Comparison of ENCODE assay signal across 23 cellular contexts in genomic region chr9:93010056-93010455, GRCh38. TPM values are rescaled to one million over a fixed set of nuclear protein-coding genes. Genes with fewer than 3 reads are reported as not detected.
DNase-seq lines count a peak whose midpoint lies in the region; ATAC-seq lines count a peak whose summit lies in the region.
"Had no signal": no experiment of that assay in that cellular context is flagged by ENCODE, and none has a peak within 500 bp of the region (broad histone marks: within the 10 kb centered on the region; RNA-seq: fewer than 3 reads in every experiment).

No MANE protein-coding gene starts in this region.

- DNase-seq in activated CD8-positive, alpha-beta memory T cell treated with anti-CD3 and anti-CD28 coated beads for 24 hours = peak; percentile 37
- no peak for DNase-seq in activated CD8-positive, alpha-beta memory T cell treated with anti-CD3 and anti-CD28 coated beads, Interleukin-2, amount 10 ng/mL, durations not matched to agents 7 days and 5 days
- DNase-seq in activated CD8-positive, alpha-beta T cell treated with anti-CD3 and anti-CD28 coated beads, Interleukin-2, amount 10 ng/mL, durations not matched to agents 7 days and 5 days = no peak
- peak in 1 of 9 donors; percentile 14 for DNase-seq in naive thymus-derived CD4-positive, alpha-beta T cell
- DNase-seq in NCI-H1092 (lab: John Stamatoyannopoulos, UW) = no peak
- no peak for DNase-seq in NCI-H2029 (lab: John Stamatoyannopoulos, UW)
- DNase-seq: activated CD4-positive, alpha-beta T cell treated with anti-CD3 and anti-CD28 coated beads, Interleukin-2, amount 50 U/mL, for 4 hours; activated T-cell treated with anti-CD3 and anti-CD28 coated beads, Interleukin-2, amount 50 U/mL, for 4 hours; Calu3; erythroblast; NCI-H1930; NCI-H345; NCI-H774; occipital lobe; RPMI8226 had no signal

- peak overlapping the region in 8 of 11 experiments; percentile 54 to 92 (median 82); a peak in 16 of 22 replicates for H3K4me2 ChIP-seq in BLaER1 treated with 17β-estradiol and CSF1 and Interleukin-3, amounts not matched to agents 10 nM and 100 nM

- H3K9me3 Mint-ChIP-seq in activated CD8-positive, alpha-beta memory T cell treated with anti-CD3 and anti-CD28 coated beads, Interleukin-2, amount 10 ng/mL, durations not matched to agents 7 days and 5 days (ENCODE audit: low read depth) = no peaks in the 10 kb centered on the region
- H3K9me3 Mint-ChIP-seq in activated CD8-positive, alpha-beta T cell treated with anti-CD3 and anti-CD28 coated beads, Interleukin-2, amount 10 ng/mL, durations not matched to agents 7 days and 5 days (ENCODE audit: insufficient read depth) = no peaks in the 10 kb centered on the region
- H3K9me3 Mint-ChIP-seq in naive thymus-derived CD4-positive, alpha-beta T cell = no peaks in the 10 kb centered on the region
- H3K9me3 Mint-ChIP-seq: activated T-cell treated with anti-CD3 and anti-CD28 coated beads, Interleukin-2, amount 50 U/mL, for 4 hours; memory B cell had no signal

- peaks cover 5 to 84% (median 35%) of the 10 kb centered on the region in 11 experiments; a peak in 20 of 22 replicates for H4K20me1 ChIP-seq in BLaER1 treated with 17β-estradiol and CSF1 and Interleukin-3, amounts not matched to agents 10 nM and 100 nM

- H3K4me1 ChIP-seq in BLaER1 treated with 17β-estradiol and CSF1 and Interleukin-3, amounts not matched to agents 10 nM and 100 nM = peaks cover 0 to 32% (median 26%) of the 10 kb centered on the region in 10 experiments; a peak in 15 of 20 replicates
- peaks cover 0 to 16% of the 10 kb centered on the region in 2 donors for H3K4me1 ChIP-seq in naive thymus-derived CD4-positive, alpha-beta T cell (ENCODE audit: control insufficient read depth in 2 of 2, insufficient read depth in 2 of 2, low read length in 2 of 2)
- H3K4me1 ChIP-seq: uterus had no signal

- H3K36me3 ChIP-seq in BLaER1 treated with 17β-estradiol and CSF1 and Interleukin-3, amounts not matched to agents 10 nM and 100 nM = peaks cover 69 to 97% (median 87%) of the 10 kb centered on the region in 11 experiments
- H3K36me3 ChIP-seq in naive thymus-derived CD4-positive, alpha-beta T cell (ENCODE audit: control insufficient read depth in 2 of 3, insufficient read depth in 3 of 3, low read length in 3 of 3) = peaks cover 43 to 88% (median 59%) of the 10 kb centered on the region in 3 experiments
- H3K36me3 ChIP-seq: uterus had no signal

- H3K4me3 ChIP-seq in BLaER1 treated with 17β-estradiol and CSF1 and Interleukin-3, amounts not matched to agents 10 nM and 100 nM = no peak overlapping the region; a peak in 2 of 20 replicates
- H3K4me3 ChIP-seq in naive thymus-derived CD4-positive, alpha-beta T cell (ENCODE audit: low read length) = no peak overlapping the region
- H3K4me3 ChIP-seq: GM12878, skin epidermis, uterus had no signal

- intact Hi-C loops in naive thymus-derived CD4-positive, alpha-beta T cell (cut with micrococcal nuclease) = no loop called here

- peak overlapping the region in 5 of 11 experiments; percentile 3 to 40 (median 22); a peak in 4 of 22 replicates for H3K27ac ChIP-seq in BLaER1 treated with 17β-estradiol and CSF1 and Interleukin-3, amounts not matched to agents 10 nM and 100 nM
- peak overlapping the region; percentile 58 for H3K27ac ChIP-seq in naive thymus-derived CD4-positive, alpha-beta T cell (ENCODE audit: low read depth, low read length)
- H3K27ac ChIP-seq: skin epidermis, uterus had no signal

- H3K4me1 Mint-ChIP-seq in activated CD8-positive, alpha-beta memory T cell treated with anti-CD3 and anti-CD28 coated beads, Interleukin-2, amount 10 ng/mL, durations not matched to agents 7 days and 5 days = peaks cover 4% of the 10 kb centered on the region
- no peaks in the 10 kb centered on the region for H3K4me1 Mint-ChIP-seq in activated CD8-positive, alpha-beta T cell treated with anti-CD3 and anti-CD28 coated beads, Interleukin-2, amount 10 ng/mL, durations not matched to agents 7 days and 5 days (ENCODE audit: low read depth)
- peaks cover 12 to 49% (median 29%) of the 10 kb centered on the region in 7 donors for H3K4me1 Mint-ChIP-seq in naive thymus-derived CD4-positive, alpha-beta T cell

- POLR2A ChIA-PET in activated CD8-positive, alpha-beta T cell treated with anti-CD3 and anti-CD28 coated beads, Interleukin-2, amount 10 ng/mL, durations not matched to agents 7 days and 5 days (lab: Charles Lee) = interaction anchor here (0.9 to 1.5 kb wide), 3 partner anchors 11 to 55 kb away, joined by 4 to 9 read pairs (median 4); no protein-coding TSS in a partner anchor
- POLR2A ChIA-PET in naive thymus-derived CD4-positive, alpha-beta T cell (lab: Charles Lee) = interaction anchor here (0.9 to 8.5 kb wide), 5 partner anchors 8 to 53 kb away, joined by 3 to 99 read pairs (median 9); no protein-coding TSS in a partner anchor

- H3K27me3 ChIP-seq in BLaER1 treated with 17β-estradiol and CSF1 and Interleukin-3, amounts not matched to agents 10 nM and 100 nM = no peaks in the 10 kb centered on the region
- H3K27me3 ChIP-seq in naive thymus-derived CD4-positive, alpha-beta T cell (ENCODE audit: control insufficient read depth in 2 of 2, insufficient read depth in 2 of 2, low read length in 2 of 2) = no peaks in the 10 kb centered on the region
- H3K27me3 ChIP-seq: uterus had no signal

- no peaks in the 10 kb centered on the region for H3K27me3 Mint-ChIP-seq in activated CD8-positive, alpha-beta memory T cell treated with anti-CD3 and anti-CD28 coated beads, Interleukin-2, amount 10 ng/mL, durations not matched to agents 7 days and 5 days
- H3K27me3 Mint-ChIP-seq in activated CD8-positive, alpha-beta T cell treated with anti-CD3 and anti-CD28 coated beads, Interleukin-2, amount 10 ng/mL, durations not matched to agents 7 days and 5 days (ENCODE audit: low read depth) = no peaks in the 10 kb centered on the region
- no peaks in the 10 kb centered on the region for H3K27me3 Mint-ChIP-seq in naive thymus-derived CD4-positive, alpha-beta T cell
- H3K27me3 Mint-ChIP-seq: memory B cell had no signal

- no peak overlapping the region for H3K27ac Mint-ChIP-seq in activated CD8-positive, alpha-beta memory T cell treated with anti-CD3 and anti-CD28 coated beads, Interleukin-2, amount 10 ng/mL, durations not matched to agents 7 days and 5 days
- H3K27ac Mint-ChIP-seq in activated CD8-positive, alpha-beta T cell treated with anti-CD3 and anti-CD28 coated beads, Interleukin-2, amount 10 ng/mL, durations not matched to agents 7 days and 5 days = peak overlapping the region; percentile 29
- peak overlapping the region in 8 of 9 donors; percentile 51 to 88 (median 76) for H3K27ac Mint-ChIP-seq in naive thymus-derived CD4-positive, alpha-beta T cell

- peak overlapping the region in 6 of 11 experiments; percentile 14 to 64 (median 45); a peak in 8 of 22 replicates for H3K9ac ChIP-seq in BLaER1 treated with 17β-estradiol and CSF1 and Interleukin-3, amounts not matched to agents 10 nM and 100 nM

- no peaks in the 10 kb centered on the region for H3K9me3 ChIP-seq in BLaER1 treated with 17β-estradiol and CSF1 and Interleukin-3, amounts not matched to agents 10 nM and 100 nM (replicated peaks in 1 of 11)
- H3K9me3 ChIP-seq in naive thymus-derived CD4-positive, alpha-beta T cell (ENCODE audit: control insufficient read depth in 2 of 3, low read length in 3 of 3) = no peaks in the 10 kb centered on the region
- H3K9me3 ChIP-seq: uterus had no signal

- CTCF ChIA-PET in activated CD8-positive, alpha-beta memory T cell treated with anti-CD3 and anti-CD28 coated beads, Interleukin-2, amount 10 ng/mL, durations not matched to agents 7 days and 5 days (lab: Charles Lee) = no interaction called here
- CTCF ChIA-PET in activated CD8-positive, alpha-beta T cell treated with anti-CD3 and anti-CD28 coated beads, Interleukin-2, amount 10 ng/mL, durations not matched to agents 7 days and 5 days (lab: Charles Lee) = interaction anchor here (1.3 kb wide), 1 partner anchor 54 kb away, joined by 3 read pairs; no protein-coding TSS in a partner anchor
- CTCF ChIA-PET in naive thymus-derived CD4-positive, alpha-beta T cell (lab: Charles Lee) = interaction anchor here (1.6 kb wide), 1 partner anchor 27 kb away, joined by 3 read pairs; no protein-coding TSS in a partner anchor

- H3K4me3 Mint-ChIP-seq in activated CD8-positive, alpha-beta memory T cell treated with anti-CD3 and anti-CD28 coated beads, Interleukin-2, amount 10 ng/mL, durations not matched to agents 7 days and 5 days = no peak overlapping the region
- no peak overlapping the region for H3K4me3 Mint-ChIP-seq in activated CD8-positive, alpha-beta T cell treated with anti-CD3 and anti-CD28 coated beads, Interleukin-2, amount 10 ng/mL, durations not matched to agents 7 days and 5 days
- no peak overlapping the region for H3K4me3 Mint-ChIP-seq in naive thymus-derived CD4-positive, alpha-beta T cell
- H3K4me3 Mint-ChIP-seq: activated T-cell treated with anti-CD3 and anti-CD28 coated beads, Interleukin-2, amount 50 U/mL, for 4 hours; memory B cell had no signal

- peaks cover 48% of the 10 kb centered on the region for H3K36me3 Mint-ChIP-seq in activated CD8-positive, alpha-beta memory T cell treated with anti-CD3 and anti-CD28 coated beads, Interleukin-2, amount 10 ng/mL, durations not matched to agents 7 days and 5 days
- H3K36me3 Mint-ChIP-seq in activated CD8-positive, alpha-beta T cell treated with anti-CD3 and anti-CD28 coated beads, Interleukin-2, amount 10 ng/mL, durations not matched to agents 7 days and 5 days (ENCODE audit: low read depth) = peaks cover 62% of the 10 kb centered on the region
- peaks cover 0 to 39% (median 31%) of the 10 kb centered on the region in 5 donors for H3K36me3 Mint-ChIP-seq in naive thymus-derived CD4-positive, alpha-beta T cell

- no peak for ATAC-seq in activated CD8-positive, alpha-beta memory T cell treated with anti-CD3 and anti-CD28 coated beads, Interleukin-2, amount 10 ng/mL, durations not matched to agents 7 days and 5 days
- ATAC-seq in activated CD8-positive, alpha-beta T cell treated with anti-CD3 and anti-CD28 coated beads, Interleukin-2, amount 10 ng/mL, durations not matched to agents 7 days and 5 days = no peak
- ATAC-seq in naive thymus-derived CD4-positive, alpha-beta T cell = no peak
- ATAC-seq in GM18517 (IDR thresholded peaks at IDR 0.05; ENCODE audit: unreplicated experiment) = no peak
- ATAC-seq: activated T-cell treated with anti-CD3 and anti-CD28 coated beads, Interleukin-2, amount 50 U/mL, for 4 hours; GM12878 had no signal

RNA-seq across cellular contexts. Expression of gene SUSD3, which starts 48.4 kb away (rescaled TPM):
- 10 to 100 TPM; 40.1 to 67.3 TPM for total RNA-seq in activated CD8-positive, alpha-beta memory T cell treated with anti-CD3 and anti-CD28 coated beads, Interleukin-2, amount 10 ng/mL, durations not matched to agents 7 days and 5 days
- 10 to 100 TPM; 57.9 to 59.6 TPM for total RNA-seq in activated CD8-positive, alpha-beta T cell treated with anti-CD3 and anti-CD28 coated beads, Interleukin-2, amount 10 ng/mL, durations not matched to agents 7 days and 5 days
- 10 to 100 TPM; 62.8 to 83.5 (median 68.7) TPM for total RNA-seq in naive thymus-derived CD4-positive, alpha-beta T cell
- polyA plus RNA-seq in naive thymus-derived CD4-positive, alpha-beta T cell = 100 to 1,000 TPM; 186 to 315 TPM
- total RNA-seq: A673, LHCN-M2 had no signal
